ENCODE assay signal across 1 cellular context in genomic region chr20:53655909-53656652, GRCh38.
TF ChIP-seq lines count a peak whose summit lies in the region.

No MANE protein-coding gene starts in this region.

TF ChIP-seq in H1, 55 proteins besides CTCF, POLR2A, EP300 and RAD21 (continued from another document):
- no peak for TF ChIP-seq ATF2 (IDR thresholded peaks at IDR 0.05; ENCODE audit: low read length)
- TF ChIP-seq SP1 (IDR thresholded peaks at IDR 0.05; ENCODE audit: low read depth, low read length) = no peak
- TF ChIP-seq SIX5 (IDR thresholded peaks at IDR 0.05; ENCODE audit: low read depth, low read length) = no peak
- no peak for TF ChIP-seq SAP30 (IDR thresholded peaks at IDR 0.05; ENCODE audit: insufficient read depth, insufficient replicate concordance, low read length)
- no peak for TF ChIP-seq CREB1 (IDR thresholded peaks at IDR 0.05)
- no peak for TF ChIP-seq NANOG (IDR thresholded peaks at IDR 0.05; ENCODE audit: insufficient read depth, low read depth, low read length, poor library complexity, severe bottlenecking)
- no peak for TF ChIP-seq RFX5 (IDR thresholded peaks at IDR 0.05; ENCODE audit: borderline replicate concordance, low read depth, low read length)
- TF ChIP-seq RBBP5 (IDR thresholded peaks at IDR 0.05; ENCODE audit: borderline replicate concordance, low read depth, low read length) = no peak
TF ChIP-seq in H1: peak in this region for 0.
